18 cellular contexts compared by ENCODE assay signal in the genomic region with DNA sequence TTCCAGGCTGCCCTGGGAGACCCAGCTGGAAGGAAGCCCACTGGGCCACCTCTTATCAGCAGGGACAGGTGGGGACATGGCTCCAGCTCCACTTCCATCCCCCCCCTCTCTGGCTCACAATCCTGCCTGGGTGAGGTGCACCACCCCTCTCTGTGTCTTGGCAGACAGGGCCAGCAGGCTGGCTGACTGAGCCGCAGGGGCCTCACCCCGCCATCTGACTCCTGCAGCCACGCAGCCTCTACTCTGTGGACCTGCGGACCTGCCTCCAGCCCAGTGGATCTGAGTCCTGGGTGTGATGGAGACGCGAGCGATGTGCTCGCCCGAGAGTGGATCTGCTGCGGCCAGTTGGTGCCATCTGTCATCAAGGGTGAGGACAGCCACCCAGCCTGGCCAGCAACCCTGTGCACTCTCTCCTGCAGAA. TPM values are rescaled to one million over a fixed set of nuclear protein-coding genes. Genes with fewer than 3 reads are reported as not detected.
DNase-seq lines count a peak whose midpoint lies in the region; ATAC-seq, FAIRE-seq and TF ChIP-seq lines count a peak whose summit lies in the region.
"Had no signal": no experiment of that assay in that cellular context is flagged by ENCODE, and none has a peak within 500 bp of the region (broad histone marks: within the 10 kb centered on the region; RNA-seq: fewer than 3 reads in every experiment).

No MANE protein-coding gene starts in this region.

- peaks cover 28% of the 10 kb centered on the region for H3K36me3 Mint-ChIP-seq in progenitor cell of endocrine pancreas (ENCODE audit: insufficient read depth)

- TF ChIP-seq CTCF in right atrium auricular region (IDR thresholded peaks at IDR 0.05) (no peak), RWPE1 (conservative IDR thresholded peaks at IDR 0.05; ENCODE audit: low read depth) (no peak), cardiac muscle cell (IDR thresholded peaks at IDR 0.05; ENCODE audit: low read depth, low read length) (no peak), progenitor cell of endocrine pancreas (IDR thresholded peaks at IDR 0.05; ENCODE audit: unreplicated experiment) (no peak), WERI-Rb-1 (IDR thresholded peaks at IDR 0.05; ENCODE audit: low read depth, low read length) (no peak), kidney (IDR thresholded peaks at IDR 0.05; ENCODE audit: borderline replicate concordance, extremely low read depth, insufficient read depth) (no peak)

- H3K4me3 ChIP-seq in right atrium auricular region (no peak overlapping the region), cardiac muscle cell (no peak overlapping the region), WERI-Rb-1 (ENCODE audit: low read depth, low read length) (no peak overlapping the region), kidney (ENCODE audit: low read length in 2 of 2) (no peak overlapping the region)
- H3K4me3 ChIP-seq: SJSA1 had no signal

- no peaks in the 10 kb centered on the region for H3K27me3 Mint-ChIP-seq in progenitor cell of endocrine pancreas
- H3K27me3 Mint-ChIP-seq: CD4-positive, CD25-positive, alpha-beta regulatory T cell; IgD-negative memory B cell had no signal

- no peaks in the 10 kb centered on the region for H3K4me1 Mint-ChIP-seq in progenitor cell of endocrine pancreas (ENCODE audit: low read depth)
- H3K4me1 Mint-ChIP-seq: CD4-positive, CD25-positive, alpha-beta regulatory T cell had no signal

- FAIRE-seq in kidney (lab: Jason Lieb, UNC): no peak
- FAIRE-seq: H54 had no signal

- DNase-seq in Right ventricle myocardium inferior (ENCODE audit: missing footprints) (no peak), right atrium auricular region (ENCODE audit: low spot score) (no peak), RWPE1 (ENCODE audit: low spot score) (no peak), cardiac muscle cell (ENCODE audit: low read depth in 1 of 2, low spot score in 1 of 2) (no peak), progenitor cell of endocrine pancreas (ENCODE audit: low spot score, unreplicated experiment) (no peak), WERI-Rb-1 (no peak), kidney (no peak)
- DNase-seq: CD4-positive, CD25-positive, alpha-beta regulatory T cell; DND-41; GF-D8; NCI-H1417; NCI-H2029; NCI-H510A treated with DMSO at 0.1 percent for 48 hours had no signal

- H3K9me3 Mint-ChIP-seq in progenitor cell of endocrine pancreas (ENCODE audit: low read depth): no peaks in the 10 kb centered on the region
- H3K9me3 Mint-ChIP-seq: CD4-positive, CD25-positive, alpha-beta regulatory T cell; IgD-negative memory B cell had no signal

- H3K9ac ChIP-seq in kidney (ENCODE audit: low read length in 2 of 2): no peak overlapping the region

- POLR2A ChIA-PET in RWPE1 (lab: Yijun Ruan, JAX; ENCODE audit: low non-redundant PET): no interaction called here

- H3K27ac ChIP-seq in right atrium auricular region (no peak overlapping the region), RWPE1 (peak overlapping the region; percentile 42), cardiac muscle cell (peak overlapping the region; percentile 38), WERI-Rb-1 (no peak overlapping the region), kidney (ENCODE audit: low read depth in 2 of 2, low read length in 2 of 2) (no peak overlapping the region)
- H3K27ac ChIP-seq: SJSA1 had no signal

- intact Hi-C loops in Right ventricle myocardium inferior (cut with DNase I): loop anchor here (5.0 to 10.0 kb wide), 2 partner anchors 285 to 347 kb away; no protein-coding TSS in a partner anchor
- intact Hi-C loops in kidney (cut with DNase I): no loop called here

- H3K27ac Mint-ChIP-seq in progenitor cell of endocrine pancreas: peak overlapping the region; percentile 24

- H3K4me1 ChIP-seq in right atrium auricular region: peaks cover 0 to 7% of the 10 kb centered on the region in 2 donors
- H3K4me1 ChIP-seq in cardiac muscle cell (ENCODE audit: low read depth): no peaks in the 10 kb centered on the region
- no peaks in the 10 kb centered on the region for H3K4me1 ChIP-seq in kidney (ENCODE audit: control insufficient read depth in 1 of 2, insufficient read depth in 1 of 2, low read depth in 1 of 2, low read length in 2 of 2)

- CTCF ChIA-PET in RWPE1 (lab: Yijun Ruan, JAX): no interaction called here

- no peak overlapping the region for H3K4me3 Mint-ChIP-seq in progenitor cell of endocrine pancreas (ENCODE audit: low read depth)
- H3K4me3 Mint-ChIP-seq: CD4-positive, CD25-positive, alpha-beta regulatory T cell; IgD-negative memory B cell had no signal

- H3K27me3 ChIP-seq in right atrium auricular region (no peaks in the 10 kb centered on the region), cardiac muscle cell (no peaks in the 10 kb centered on the region), WERI-Rb-1 (ENCODE audit: insufficient read depth, low read depth, severe bottlenecking) (no peaks in the 10 kb centered on the region)
- H3K27me3 ChIP-seq: SJSA1 had no signal

- ATAC-seq in Right ventricle myocardium inferior (peak; percentile 63), GM21723 (IDR thresholded peaks at IDR 0.05; ENCODE audit: unreplicated experiment) (no peak)

- H3K9me3 ChIP-seq in right atrium auricular region (no peaks in the 10 kb centered on the region), cardiac muscle cell (ENCODE audit: low read depth) (no peaks in the 10 kb centered on the region), WERI-Rb-1 (ENCODE audit: severe bottlenecking) (no peaks in the 10 kb centered on the region), kidney (ENCODE audit: control insufficient read depth in 1 of 2, low read length in 2 of 2) (no peaks in the 10 kb centered on the region)
- H3K9me3 ChIP-seq: SJSA1 had no signal

- H3K36me3 ChIP-seq in right atrium auricular region (peaks cover 52% of the 10 kb centered on the region), cardiac muscle cell (peaks cover 55% of the 10 kb centered on the region), WERI-Rb-1 (peaks cover 75% of the 10 kb centered on the region), kidney (ENCODE audit: control insufficient read depth in 1 of 2, insufficient read depth in 2 of 2, low read length in 2 of 2) (peaks cover 33 to 41% of the 10 kb centered on the region in 2 donors)

RNA-seq across cellular contexts. Expression of a gene that starts 30.1 kb away (rescaled TPM):
- total RNA-seq in Right ventricle myocardium inferior: 12.7 TPM
- total RNA-seq in right atrium auricular region: 10 to 100 TPM in 1 of 2 donors, 1 to 10 TPM in 1; 9.1 to 11.2 TPM
- 54.8 and 61.5 TPM in 2 replicates for total RNA-seq in cardiac muscle cell
- polyA plus RNA-seq in cardiac muscle cell: 34.0 and 39.2 TPM in 2 replicates
- total RNA-seq in progenitor cell of endocrine pancreas: 193 and 196 TPM in 2 replicates
- total RNA-seq in kidney: 46.8 TPM
- 16.1 TPM for polyA plus RNA-seq in kidney (ENCODE audit: insufficient read depth, low read depth, low replicate concordance)

RNA-seq across cellular contexts. Expression of a gene that starts 37.4 kb away (rescaled TPM):
- total RNA-seq in Right ventricle myocardium inferior: not detected
- not detected for total RNA-seq in right atrium auricular region
- total RNA-seq in cardiac muscle cell: not detected in 2 replicates
- not detected in 2 replicates for polyA plus RNA-seq in cardiac muscle cell
- not detected in 2 replicates for total RNA-seq in progenitor cell of endocrine pancreas
- not detected for total RNA-seq in kidney
- polyA plus RNA-seq in kidney (ENCODE audit: insufficient read depth, low read depth, low replicate concordance): not detected
- total RNA-seq: A673; CD4-positive, CD25-positive, alpha-beta regulatory T cell; SJSA1 had no signal
- polyA plus RNA-seq: IgD-negative memory B cell had no signal

Comparison
In these comparisons a context has a peak if more than half of its experiments do, and no peak if none do; other contexts are left out.
1. H3K27ac ChIP-seq: peak in RWPE1 (single experiment) and cardiac muscle cell (single experiment); none in right atrium auricular region (0 of 2), WERI-Rb-1 (single experiment) and kidney (0 of 2).